ENCODE assay signal across 18 cellular contexts in genomic region chr20:50774515-50774914, GRCh38. TPM values are rescaled to one million over a fixed set of nuclear protein-coding genes. Genes with fewer than 3 reads are reported as not detected.
"Had no signal": no experiment of that assay in that cellular context is flagged by ENCODE, and none has a peak within 500 bp of the region (broad histone marks: within the 10 kb centered on the region; RNA-seq: fewer than 3 reads in every experiment).

No MANE protein-coding gene starts in this region.

- H3K79me2 ChIP-seq: hepatocyte had no signal

- H3K9me3 Mint-ChIP-seq: central memory CD8-positive, alpha-beta T cell; naive thymus-derived CD4-positive, alpha-beta T cell; nephron progenitor cell; stimulated activated memory B cell treated with anti-CD40 and anti-IgM and Interleukin-4, amounts not matched to agents 10 μg/mL and 1 μg/mL and 100 μg/mL, for 72 hours; stimulated activated naive CD8-positive, alpha-beta T cell treated with anti-CD3 and anti-CD28 coated beads, Interleukin-15, Interleukin-2, amounts not matched to agents 100 ng/mL and 50 ng/mL, for 24 hours had no signal

- H3K4me1 ChIP-seq: testis, tibial nerve had no signal

- FAIRE-seq: endothelial cell of umbilical vein had no signal

- H3K27ac ChIP-seq: hepatocyte, neutrophil, testis, tibial nerve had no signal

- ATAC-seq: left colon; naive thymus-derived CD4-positive, alpha-beta T cell; right cardiac atrium; stimulated activated memory B cell treated with anti-CD40 and anti-IgM and Interleukin-4, amounts not matched to agents 10 μg/mL and 1 μg/mL and 100 μg/mL, for 72 hours had no signal

- H2AFZ ChIP-seq: hepatocyte had no signal

- H3K36me3 Mint-ChIP-seq: naive thymus-derived CD4-positive, alpha-beta T cell; stimulated activated memory B cell treated with anti-CD40 and anti-IgM and Interleukin-4, amounts not matched to agents 10 μg/mL and 1 μg/mL and 100 μg/mL, for 72 hours had no signal

- DNase-seq: erythroblast; foreskin melanocyte; left colon; mesendoderm; naive thymus-derived CD4-positive, alpha-beta T cell; nephron progenitor cell; right cardiac atrium; stimulated activated CD4-positive, alpha-beta T cell treated with anti-CD3 and anti-CD28 coated beads, Interleukin-15, amount 100 ng/mL, for 24 hours; stimulated activated CD4-positive, alpha-beta T cell treated with anti-CD3 and anti-CD28 coated beads, Interleukin-1b, Interleukin-23, amount 100 ng/mL, for 48 hours; stimulated activated CD4-positive, alpha-beta T cell treated with anti-CD3 and anti-CD28 coated beads, Interleukin-4, amount 100 ng/mL, for 24 hours had no signal

- H3K27me3 ChIP-seq: hepatocyte, testis, tibial nerve had no signal

- H3K4me3 ChIP-seq: hepatocyte, testis, tibial nerve had no signal

- H3K4me1 Mint-ChIP-seq: central memory CD8-positive, alpha-beta T cell; naive thymus-derived CD4-positive, alpha-beta T cell; stimulated activated memory B cell treated with anti-CD40 and anti-IgM and Interleukin-4, amounts not matched to agents 10 μg/mL and 1 μg/mL and 100 μg/mL, for 72 hours had no signal

- H3K4me3 Mint-ChIP-seq: central memory CD8-positive, alpha-beta T cell; naive thymus-derived CD4-positive, alpha-beta T cell; nephron progenitor cell; stimulated activated memory B cell treated with anti-CD40 and anti-IgM and Interleukin-4, amounts not matched to agents 10 μg/mL and 1 μg/mL and 100 μg/mL, for 72 hours; stimulated activated naive CD8-positive, alpha-beta T cell treated with anti-CD3 and anti-CD28 coated beads, Interleukin-15, Interleukin-2, amounts not matched to agents 100 ng/mL and 50 ng/mL, for 24 hours had no signal

- H3K4me2 ChIP-seq: hepatocyte had no signal

- H3K27ac Mint-ChIP-seq: naive thymus-derived CD4-positive, alpha-beta T cell; nephron progenitor cell; stimulated activated memory B cell treated with anti-CD40 and anti-IgM and Interleukin-4, amounts not matched to agents 10 μg/mL and 1 μg/mL and 100 μg/mL, for 72 hours; stimulated activated naive CD8-positive, alpha-beta T cell treated with anti-CD3 and anti-CD28 coated beads, Interleukin-15, Interleukin-2, amounts not matched to agents 100 ng/mL and 50 ng/mL, for 24 hours had no signal

- H3K36me3 ChIP-seq: neutrophil, tibial nerve had no signal

- H3K9me3 ChIP-seq: neutrophil, testis, tibial nerve had no signal

RNA-seq across cellular contexts. Expression of gene PARD6B, which starts 43.1 kb away (rescaled TPM):
- total RNA-seq: endothelial cell of umbilical vein had no signal
